19 cellular contexts compared by ENCODE assay signal in the genomic region with DNA sequence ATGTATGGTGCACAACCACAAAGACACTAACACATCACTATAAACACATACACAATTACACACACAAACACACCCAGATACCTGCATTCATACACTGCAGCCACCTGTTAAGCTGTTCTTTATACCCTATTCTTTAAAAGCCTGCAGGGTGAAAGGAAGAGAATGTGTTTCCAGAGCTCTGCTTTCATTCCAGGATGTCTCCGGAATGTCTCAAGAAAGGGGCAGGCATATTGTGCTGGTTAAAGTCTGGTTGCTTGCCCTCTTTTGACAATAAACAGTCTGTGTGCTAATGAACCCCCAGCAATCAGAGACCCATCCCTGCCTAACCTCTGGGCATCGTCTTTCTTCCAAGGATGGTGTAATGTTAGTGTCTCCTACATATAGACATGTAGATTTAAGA.
DNase-seq lines count a peak whose midpoint lies in the region; ATAC-seq and TF ChIP-seq lines count a peak whose summit lies in the region.
"Had no signal": no experiment of that assay in that cellular context is flagged by ENCODE, and none has a peak within 500 bp of the region (broad histone marks: within the 10 kb centered on the region; RNA-seq: fewer than 3 reads in every experiment).

No MANE protein-coding gene starts in this region.

- no peak overlapping the region for H3K9ac ChIP-seq in mesendoderm (ENCODE audit: low read length)

- no peaks in the 10 kb centered on the region for H3K27me3 ChIP-seq in mesendoderm (ENCODE audit: insufficient read depth, low read length, poor library complexity)

- no peak overlapping the region for H3K4me3 ChIP-seq in mesendoderm (ENCODE audit: low read length)
- H3K4me3 ChIP-seq: GM12878 had no signal

- H3K18ac ChIP-seq in mesendoderm (ENCODE audit: low read length) = no peak overlapping the region

- H2BK15ac ChIP-seq in mesendoderm (replicated peaks; ENCODE audit: low read depth) = no peak overlapping the region

- H3K4me1 ChIP-seq in mesendoderm (ENCODE audit: control insufficient read depth, low read depth, low read length) = no peaks in the 10 kb centered on the region

- no peak overlapping the region for H2BK5ac ChIP-seq in mesendoderm (ENCODE audit: low read length)

- H3K4ac ChIP-seq in mesendoderm (ENCODE audit: low read depth, low read length) = no peak overlapping the region

- 0 out of 2 replicates have a peak overlapping the region, but pooled peaks have one; percentile 46 for H3K27ac Mint-ChIP-seq in WTC11
- H3K27ac Mint-ChIP-seq in stimulated activated memory B cell treated with anti-CD40 and anti-IgM and Interleukin-4, amounts not matched to agents 10 μg/mL and 1 μg/mL and 100 μg/mL, for 72 hours = no peak overlapping the region
- H3K27ac Mint-ChIP-seq: CD4-positive, alpha-beta T cell; IgD-negative memory B cell had no signal

- no peaks in the 10 kb centered on the region for H3K27me3 Mint-ChIP-seq in WTC11 (ENCODE audit: low read depth)
- H3K27me3 Mint-ChIP-seq in stimulated activated memory B cell treated with anti-CD40 and anti-IgM and Interleukin-4, amounts not matched to agents 10 μg/mL and 1 μg/mL and 100 μg/mL, for 72 hours = no peaks in the 10 kb centered on the region
- H3K27me3 Mint-ChIP-seq: IgD-negative memory B cell had no signal

- H3K4me1 Mint-ChIP-seq in WTC11 = peaks cover 31% of the 10 kb centered on the region
- no peaks in the 10 kb centered on the region for H3K4me1 Mint-ChIP-seq in stimulated activated memory B cell treated with anti-CD40 and anti-IgM and Interleukin-4, amounts not matched to agents 10 μg/mL and 1 μg/mL and 100 μg/mL, for 72 hours
- H3K4me1 Mint-ChIP-seq: IgD-negative memory B cell had no signal

- no peak overlapping the region for H3K56ac ChIP-seq in mesendoderm (ENCODE audit: low read length)

- CTCF ChIA-PET in WTC11 (lab: Charles Lee) = interaction anchor here (1.5 to 4.9 kb wide), 2 partner anchors 9 to 182 kb away, joined by 3 to 34 read pairs; a partner anchor contains a TSS
- CTCF ChIA-PET in RWPE1 (lab: Yijun Ruan, JAX) = interaction anchor here (1.0 kb wide), 1 partner anchor 183 kb away, joined by 3 read pairs; no protein-coding TSS in a partner anchor

- POLR2A ChIA-PET in WTC11 (lab: Charles Lee) = interaction anchor here (1.3 kb wide), 1 partner anchor 182 kb away, joined by 3 read pairs; no protein-coding TSS in a partner anchor
- POLR2A ChIA-PET in RWPE1 (lab: Yijun Ruan, JAX; ENCODE audit: low non-redundant PET) = no interaction called here

- TF ChIP-seq CTCF in WTC11 (IDR thresholded peaks at IDR 0.05) = no peak
- TF ChIP-seq CTCF in RWPE1 (conservative IDR thresholded peaks at IDR 0.05; ENCODE audit: low read depth) = no peak

- no peak overlapping the region for H3K4me2 ChIP-seq in mesendoderm (ENCODE audit: low read length)

- no peak overlapping the region for H4K8ac ChIP-seq in mesendoderm (ENCODE audit: low read depth, low read length)

- no peak overlapping the region for H4K5ac ChIP-seq in mesendoderm (ENCODE audit: low read length)

- no peak overlapping the region for H3K4me3 Mint-ChIP-seq in WTC11
- H3K4me3 Mint-ChIP-seq in stimulated activated memory B cell treated with anti-CD40 and anti-IgM and Interleukin-4, amounts not matched to agents 10 μg/mL and 1 μg/mL and 100 μg/mL, for 72 hours = no peak overlapping the region
- H3K4me3 Mint-ChIP-seq: CD4-positive, alpha-beta T cell; H9; IgD-negative memory B cell had no signal

- no peak overlapping the region for H3K23ac ChIP-seq in mesendoderm (ENCODE audit: low read length)

- DNase-seq in ELF-1 (ENCODE audit: low read depth, low spot score) (peak; percentile 64), WTC11 (ENCODE audit: low spot score) (no peak), mesendoderm (peak; percentile 25), ecto neural progenitor cell (ENCODE audit: low spot score) (no peak), RWPE1 (ENCODE audit: low spot score) (no peak)
- DNase-seq: AML-193; Caco-2; CD4-positive, alpha-beta T cell; DMS153; DMS79; GOT3; H9; KBM-7 had no signal

- H3K36me3 ChIP-seq in mesendoderm (ENCODE audit: control insufficient read depth, insufficient read depth, low read length) = no peaks in the 10 kb centered on the region

- H3K27ac ChIP-seq in mesendoderm (ENCODE audit: low read depth, low read length) = no peak overlapping the region
- no peak overlapping the region for H3K27ac ChIP-seq in RWPE1
- H3K27ac ChIP-seq: C4-2B had no signal

- H3K9me3 Mint-ChIP-seq in WTC11 = no peaks in the 10 kb centered on the region
- no peaks in the 10 kb centered on the region for H3K9me3 Mint-ChIP-seq in stimulated activated memory B cell treated with anti-CD40 and anti-IgM and Interleukin-4, amounts not matched to agents 10 μg/mL and 1 μg/mL and 100 μg/mL, for 72 hours
- H3K9me3 Mint-ChIP-seq: CD4-positive, alpha-beta T cell; H9; IgD-negative memory B cell had no signal

- no peaks in the 10 kb centered on the region for H3K36me3 Mint-ChIP-seq in WTC11
- no peaks in the 10 kb centered on the region for H3K36me3 Mint-ChIP-seq in stimulated activated memory B cell treated with anti-CD40 and anti-IgM and Interleukin-4, amounts not matched to agents 10 μg/mL and 1 μg/mL and 100 μg/mL, for 72 hours

- no peaks in the 10 kb centered on the region for H3K79me1 ChIP-seq in mesendoderm (ENCODE audit: low read length)

- no peak overlapping the region for H2AK5ac ChIP-seq in mesendoderm (ENCODE audit: low read length)

- no CpG with 5 or more reads among the region's 2 CpGs for WGBS in mesendoderm (ENCODE audit: extremely low coverage, insufficient coverage, low lambda C conversion rate)

- no peak overlapping the region for H2BK120ac ChIP-seq in mesendoderm (ENCODE audit: low read depth, low read length)

- H3K79me2 ChIP-seq in mesendoderm (ENCODE audit: control insufficient read depth, insufficient read depth, low read length) = no peaks in the 10 kb centered on the region

- ATAC-seq in WTC11 = peak; percentile 78
- no peak for ATAC-seq in GM21619 (IDR thresholded peaks at IDR 0.05; ENCODE audit: unreplicated experiment)
- no peak for ATAC-seq in stimulated activated memory B cell treated with anti-CD40 and anti-IgM and Interleukin-4, amounts not matched to agents 10 μg/mL and 1 μg/mL and 100 μg/mL, for 72 hours
- ATAC-seq: GM12878, HepG2 had no signal

TF ChIP-seq in WTC11, 78 proteins besides CTCF, POLR2A, EP300 and RAD21 (continues in another document):
- TF ChIP-seq, protein P1, sequence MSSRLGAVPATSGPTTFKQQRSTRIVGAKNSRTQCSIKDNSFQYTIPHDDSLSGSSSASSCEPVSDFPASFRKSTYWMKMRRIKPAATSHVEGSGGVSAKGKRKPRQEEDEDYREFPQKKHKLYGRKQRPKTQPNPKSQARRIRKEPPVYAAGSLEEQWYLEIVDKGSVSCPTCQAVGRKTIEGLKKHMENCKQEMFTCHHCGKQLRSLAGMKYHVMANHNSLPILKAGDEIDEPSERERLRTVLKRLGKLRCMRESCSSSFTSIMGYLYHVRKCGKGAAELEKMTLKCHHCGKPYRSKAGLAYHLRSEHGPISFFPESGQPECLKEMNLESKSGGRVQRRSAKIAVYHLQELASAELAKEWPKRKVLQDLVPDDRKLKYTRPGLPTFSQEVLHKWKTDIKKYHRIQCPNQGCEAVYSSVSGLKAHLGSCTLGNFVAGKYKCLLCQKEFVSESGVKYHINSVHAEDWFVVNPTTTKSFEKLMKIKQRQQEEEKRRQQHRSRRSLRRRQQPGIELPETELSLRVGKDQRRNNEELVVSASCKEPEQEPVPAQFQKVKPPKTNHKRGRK (CRISPR knock-in tag; IDR thresholded peaks at IDR 0.05; ENCODE audit: borderline replicate concordance) = no peak
- TF ChIP-seq, protein P2, sequence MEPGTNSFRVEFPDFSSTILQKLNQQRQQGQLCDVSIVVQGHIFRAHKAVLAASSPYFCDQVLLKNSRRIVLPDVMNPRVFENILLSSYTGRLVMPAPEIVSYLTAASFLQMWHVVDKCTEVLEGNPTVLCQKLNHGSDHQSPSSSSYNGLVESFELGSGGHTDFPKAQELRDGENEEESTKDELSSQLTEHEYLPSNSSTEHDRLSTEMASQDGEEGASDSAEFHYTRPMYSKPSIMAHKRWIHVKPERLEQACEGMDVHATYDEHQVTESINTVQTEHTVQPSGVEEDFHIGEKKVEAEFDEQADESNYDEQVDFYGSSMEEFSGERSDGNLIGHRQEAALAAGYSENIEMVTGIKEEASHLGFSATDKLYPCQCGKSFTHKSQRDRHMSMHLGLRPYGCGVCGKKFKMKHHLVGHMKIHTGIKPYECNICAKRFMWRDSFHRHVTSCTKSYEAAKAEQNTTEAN (CRISPR knock-in tag; IDR thresholded peaks at IDR 0.05) = no peak
- TF ChIP-seq, protein P3, sequence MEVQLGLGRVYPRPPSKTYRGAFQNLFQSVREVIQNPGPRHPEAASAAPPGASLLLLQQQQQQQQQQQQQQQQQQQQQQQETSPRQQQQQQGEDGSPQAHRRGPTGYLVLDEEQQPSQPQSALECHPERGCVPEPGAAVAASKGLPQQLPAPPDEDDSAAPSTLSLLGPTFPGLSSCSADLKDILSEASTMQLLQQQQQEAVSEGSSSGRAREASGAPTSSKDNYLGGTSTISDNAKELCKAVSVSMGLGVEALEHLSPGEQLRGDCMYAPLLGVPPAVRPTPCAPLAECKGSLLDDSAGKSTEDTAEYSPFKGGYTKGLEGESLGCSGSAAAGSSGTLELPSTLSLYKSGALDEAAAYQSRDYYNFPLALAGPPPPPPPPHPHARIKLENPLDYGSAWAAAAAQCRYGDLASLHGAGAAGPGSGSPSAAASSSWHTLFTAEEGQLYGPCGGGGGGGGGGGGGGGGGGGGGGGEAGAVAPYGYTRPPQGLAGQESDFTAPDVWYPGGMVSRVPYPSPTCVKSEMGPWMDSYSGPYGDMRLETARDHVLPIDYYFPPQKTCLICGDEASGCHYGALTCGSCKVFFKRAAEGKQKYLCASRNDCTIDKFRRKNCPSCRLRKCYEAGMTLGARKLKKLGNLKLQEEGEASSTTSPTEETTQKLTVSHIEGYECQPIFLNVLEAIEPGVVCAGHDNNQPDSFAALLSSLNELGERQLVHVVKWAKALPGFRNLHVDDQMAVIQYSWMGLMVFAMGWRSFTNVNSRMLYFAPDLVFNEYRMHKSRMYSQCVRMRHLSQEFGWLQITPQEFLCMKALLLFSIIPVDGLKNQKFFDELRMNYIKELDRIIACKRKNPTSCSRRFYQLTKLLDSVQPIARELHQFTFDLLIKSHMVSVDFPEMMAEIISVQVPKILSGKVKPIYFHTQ (CRISPR knock-in tag; IDR thresholded peaks at IDR 0.05) = no peak
- TF ChIP-seq NR3C1 (CRISPR knock-in tag; conservative IDR thresholded peaks at IDR 0.05; ENCODE audit: low read depth) = no peak

Comparison
In these comparisons a context has a peak if more than half of its experiments do, and no peak if none do; other contexts are left out.
1. DNase-seq: peak in ELF-1 (single experiment) and mesendoderm (single experiment); none in WTC11 (single experiment), ecto neural progenitor cell (single experiment) and RWPE1 (single experiment).